14 cellular contexts compared by ENCODE assay signal in genomic region chr16:155031-155398, GRCh38. TPM values are rescaled to one million over a fixed set of nuclear protein-coding genes. Genes with fewer than 3 reads are reported as not detected.
DNase-seq lines count a peak whose midpoint lies in the region; ATAC-seq, FAIRE-seq and TF ChIP-seq lines count a peak whose summit lies in the region.
"Had no signal": no experiment of that assay in that cellular context is flagged by ENCODE, and none has a peak within 500 bp of the region (broad histone marks: within the 10 kb centered on the region; RNA-seq: fewer than 3 reads in every experiment).

No MANE protein-coding gene starts in this region.

- intact Hi-C loops in kidney (cut with DNase I) = no loop called here

- no peaks in the 10 kb centered on the region for H3K36me3 ChIP-seq in kidney (ENCODE audit: control insufficient read depth in 1 of 2, insufficient read depth in 2 of 2, low read length in 2 of 2)
- H3K36me3 ChIP-seq: Peyer's patch had no signal

- H3K4me1 ChIP-seq in kidney (ENCODE audit: control insufficient read depth in 1 of 2, insufficient read depth in 1 of 2, low read depth in 1 of 2, low read length in 2 of 2) = peaks cover 0 to 4% of the 10 kb centered on the region in 2 donors

- H3K4me3 ChIP-seq in foreskin fibroblast (ENCODE audit: low read depth in 1 of 2, low read length in 2 of 2) (peak overlapping the region; percentile 44 to 48), kidney (ENCODE audit: low read length in 2 of 2) (peak overlapping the region in 1 of 2 donors; percentile 21)

- H3K9me3 Mint-ChIP-seq in activated CD8-positive, alpha-beta memory T cell treated with anti-CD3 and anti-CD28 coated beads, Interleukin-2, amount 10 ng/mL, durations not matched to agents 7 days and 5 days (ENCODE audit: low read depth) = no peaks in the 10 kb centered on the region
- 0 out of 2 replicates have a peak, but pooled peaks cover 3% of the 10 kb centered on the region for H3K9me3 Mint-ChIP-seq in WTC11
- H3K9me3 Mint-ChIP-seq in stimulated activated effector memory CD8-positive, alpha-beta T cell treated with anti-CD3 and anti-CD28 coated beads, Interleukin-12 subunit alpha, Interleukin-12 subunit beta, amount 100 ng/mL, for 72 hours = no peaks in the 10 kb centered on the region

- no peak for ATAC-seq in activated CD8-positive, alpha-beta memory T cell treated with anti-CD3 and anti-CD28 coated beads, Interleukin-2, amount 10 ng/mL, durations not matched to agents 7 days and 5 days
- ATAC-seq in WTC11 (no peak), GM21723 (IDR thresholded peaks at IDR 0.05; ENCODE audit: unreplicated experiment) (no peak)
- no peak for ATAC-seq in stimulated activated effector memory CD8-positive, alpha-beta T cell treated with anti-CD3 and anti-CD28 coated beads, Interleukin-12 subunit alpha, Interleukin-12 subunit beta, amount 100 ng/mL, for 72 hours

- H3K27ac ChIP-seq in kidney (ENCODE audit: low read depth in 2 of 2, low read length in 2 of 2) = no peak overlapping the region

- peak overlapping the region; percentile 50 for H3K4me3 Mint-ChIP-seq in activated CD8-positive, alpha-beta memory T cell treated with anti-CD3 and anti-CD28 coated beads, Interleukin-2, amount 10 ng/mL, durations not matched to agents 7 days and 5 days
- peak overlapping the region; percentile 77 for H3K4me3 Mint-ChIP-seq in WTC11
- peak overlapping the region; percentile 63 for H3K4me3 Mint-ChIP-seq in stimulated activated effector memory CD8-positive, alpha-beta T cell treated with anti-CD3 and anti-CD28 coated beads, Interleukin-12 subunit alpha, Interleukin-12 subunit beta, amount 100 ng/mL, for 72 hours

- no peaks in the 10 kb centered on the region for H3K36me3 Mint-ChIP-seq in activated CD8-positive, alpha-beta memory T cell treated with anti-CD3 and anti-CD28 coated beads, Interleukin-2, amount 10 ng/mL, durations not matched to agents 7 days and 5 days
- H3K36me3 Mint-ChIP-seq in WTC11 = no peaks in the 10 kb centered on the region
- no peaks in the 10 kb centered on the region for H3K36me3 Mint-ChIP-seq in stimulated activated effector memory CD8-positive, alpha-beta T cell treated with anti-CD3 and anti-CD28 coated beads, Interleukin-12 subunit alpha, Interleukin-12 subunit beta, amount 100 ng/mL, for 72 hours

- DNase-seq in activated CD8-positive, alpha-beta memory T cell treated with anti-CD3 and anti-CD28 coated beads, Interleukin-2, amount 10 ng/mL, durations not matched to agents 7 days and 5 days = no peak
- DNase-seq in activated CD8-positive, alpha-beta memory T cell treated with anti-CD3 and anti-CD28 coated beads for 24 hours = no peak
- DNase-seq in WTC11 (ENCODE audit: low spot score) (no peak), foreskin fibroblast (no peak), kidney (no peak)
- no peak for DNase-seq in stimulated activated effector memory CD8-positive, alpha-beta T cell treated with anti-CD3 and anti-CD28 coated beads, Interleukin-12 subunit alpha, Interleukin-12 subunit beta, amount 100 ng/mL, for 72 hours (ENCODE audit: low spot score in 2 of 2)
- DNase-seq in NK-92 treated with Interleukin-12 subunit alpha and Interleukin-12 subunit beta, amount 100 ng/mL, for 24 hours (lab: John Stamatoyannopoulos, UW) = no peak
- DNase-seq: kidney glomerular epithelial cell; NCI-H1436 treated with DMSO at 0.1 percent for 48 hours; Peyer's patch; stimulated activated CD4-positive, alpha-beta T cell treated with anti-CD3 and anti-CD28 coated beads, Interleukin-15, amount 100 ng/mL, for 24 hours had no signal

- FAIRE-seq in kidney (lab: Jason Lieb, UNC) = no peak

- H3K9me3 ChIP-seq in kidney (ENCODE audit: control insufficient read depth in 1 of 2, low read length in 2 of 2) = no peaks in the 10 kb centered on the region
- H3K9me3 ChIP-seq: Peyer's patch had no signal

- CTCF ChIA-PET in activated CD8-positive, alpha-beta memory T cell treated with anti-CD3 and anti-CD28 coated beads, Interleukin-2, amount 10 ng/mL, durations not matched to agents 7 days and 5 days (lab: Charles Lee) = interaction anchor here (0.7 to 0.8 kb wide), 2 partner anchors 27 to 58 kb away, joined by 3 read pairs; no protein-coding TSS in a partner anchor
- CTCF ChIA-PET in WTC11 (lab: Charles Lee) = interaction anchor here (1.0 to 2.3 kb wide), 2 partner anchors 37 to 48 kb away, joined by 3 to 8 read pairs; no protein-coding TSS in a partner anchor

- POLR2A ChIA-PET in WTC11 (lab: Charles Lee) = interaction anchor here (0.6 kb wide), 1 partner anchor 28 kb away, joined by 4 read pairs; no protein-coding TSS in a partner anchor

- peaks cover 5% of the 10 kb centered on the region for H3K4me1 Mint-ChIP-seq in activated CD8-positive, alpha-beta memory T cell treated with anti-CD3 and anti-CD28 coated beads, Interleukin-2, amount 10 ng/mL, durations not matched to agents 7 days and 5 days
- peaks cover 4% of the 10 kb centered on the region; the same call in 1 of the 2 replicates for H3K4me1 Mint-ChIP-seq in WTC11
- H3K4me1 Mint-ChIP-seq in stimulated activated effector memory CD8-positive, alpha-beta T cell treated with anti-CD3 and anti-CD28 coated beads, Interleukin-12 subunit alpha, Interleukin-12 subunit beta, amount 100 ng/mL, for 72 hours = peaks cover 8% of the 10 kb centered on the region

- H3K27me3 Mint-ChIP-seq in activated CD8-positive, alpha-beta memory T cell treated with anti-CD3 and anti-CD28 coated beads, Interleukin-2, amount 10 ng/mL, durations not matched to agents 7 days and 5 days = peaks cover 52% of the 10 kb centered on the region
- peaks cover 84% of the 10 kb centered on the region for H3K27me3 Mint-ChIP-seq in WTC11 (ENCODE audit: low read depth)

- no peak overlapping the region for H3K9ac ChIP-seq in kidney (ENCODE audit: low read length in 2 of 2)

- no peak overlapping the region for H3K27ac Mint-ChIP-seq in activated CD8-positive, alpha-beta memory T cell treated with anti-CD3 and anti-CD28 coated beads, Interleukin-2, amount 10 ng/mL, durations not matched to agents 7 days and 5 days
- H3K27ac Mint-ChIP-seq in WTC11 = no peak overlapping the region
- no peak overlapping the region for H3K27ac Mint-ChIP-seq in stimulated activated effector memory CD8-positive, alpha-beta T cell treated with anti-CD3 and anti-CD28 coated beads, Interleukin-12 subunit alpha, Interleukin-12 subunit beta, amount 100 ng/mL, for 72 hours

- TF ChIP-seq CTCF in WTC11 (IDR thresholded peaks at IDR 0.05) (no peak), foreskin fibroblast (IDR thresholded peaks at IDR 0.05; ENCODE audit: low read depth, low read length) (no peak), kidney (IDR thresholded peaks at IDR 0.05; ENCODE audit: borderline replicate concordance, extremely low read depth, insufficient read depth) (no peak)

TF ChIP-seq in WTC11, 78 proteins besides CTCF, POLR2A, EP300 and RAD21:
- TF ChIP-seq ELF4 (CRISPR knock-in tag; IDR thresholded peaks at IDR 0.05; ENCODE audit: low read depth) = no peak
TF ChIP-seq in WTC11: peak in this region for 0.

RNA-seq across cellular contexts. Expression of gene HBZ, which starts 2.6 kb away (rescaled TPM):
- total RNA-seq in activated CD8-positive, alpha-beta memory T cell treated with anti-CD3 and anti-CD28 coated beads, Interleukin-2, amount 10 ng/mL, durations not matched to agents 7 days and 5 days = not detected
- total RNA-seq in WTC11 (2021) = 0.41 to 0.53 TPM (median 0.52 TPM) in 3 replicates
- not detected for total RNA-seq in kidney
- not detected for polyA plus RNA-seq in kidney (ENCODE audit: insufficient read depth, low read depth, low replicate concordance)
- total RNA-seq: dermis blood vessel endothelial cell, Peyer's patch had no signal

RNA-seq across cellular contexts. Expression of gene HBM, which starts 10.8 kb away (rescaled TPM):
- total RNA-seq in activated CD8-positive, alpha-beta memory T cell treated with anti-CD3 and anti-CD28 coated beads, Interleukin-2, amount 10 ng/mL, durations not matched to agents 7 days and 5 days = not detected
- not detected in 3 replicates for total RNA-seq in WTC11 (2021)
- not detected for total RNA-seq in kidney
- not detected for polyA plus RNA-seq in kidney (ENCODE audit: insufficient read depth, low read depth, low replicate concordance)
- total RNA-seq: dermis blood vessel endothelial cell, Peyer's patch had no signal
- polyA plus RNA-seq: urinary bladder had no signal

RNA-seq across cellular contexts. Expression of gene NPRL3, which starts 16.5 kb away (rescaled TPM):
- total RNA-seq in activated CD8-positive, alpha-beta memory T cell treated with anti-CD3 and anti-CD28 coated beads, Interleukin-2, amount 10 ng/mL, durations not matched to agents 7 days and 5 days = 10 to 100 TPM; 33.7 to 34.6 TPM
- total RNA-seq in WTC11 (2021) (41.1 to 47.9 TPM (median 45.7 TPM) in 3 replicates), kidney (37.8 TPM)
- 21.3 TPM for polyA plus RNA-seq in kidney (ENCODE audit: insufficient read depth, low read depth, low replicate concordance)

RNA-seq across cellular contexts. Expression of gene HBA2, which starts 17.7 kb away (rescaled TPM):
- not detected for total RNA-seq in activated CD8-positive, alpha-beta memory T cell treated with anti-CD3 and anti-CD28 coated beads, Interleukin-2, amount 10 ng/mL, durations not matched to agents 7 days and 5 days
- total RNA-seq in WTC11 (2021) = 1.8 to 2.6 TPM (median 2.4 TPM) in 3 replicates
- 33.9 TPM for total RNA-seq in kidney
- polyA plus RNA-seq in kidney (ENCODE audit: insufficient read depth, low read depth, low replicate concordance) = 11.1 TPM
- total RNA-seq: dermis blood vessel endothelial cell had no signal

RNA-seq across cellular contexts. Expression of gene HBA1, which starts 21.5 kb away (rescaled TPM):
- total RNA-seq in activated CD8-positive, alpha-beta memory T cell treated with anti-CD3 and anti-CD28 coated beads, Interleukin-2, amount 10 ng/mL, durations not matched to agents 7 days and 5 days = not detected
- total RNA-seq in WTC11 (2021) (2.1 to 3.4 TPM (median 3.1 TPM) in 3 replicates), kidney (41.1 TPM)
- 2.6 TPM for polyA plus RNA-seq in kidney (ENCODE audit: insufficient read depth, low read depth, low replicate concordance)
- total RNA-seq: dermis blood vessel endothelial cell, Peyer's patch had no signal
